ENCODE assay signal across 21 cellular contexts in genomic region chr4:70759627-70760026, GRCh38. TPM values are rescaled to one million over a fixed set of nuclear protein-coding genes. Genes with fewer than 3 reads are reported as not detected.
DNase-seq lines count a peak whose midpoint lies in the region; ATAC-seq and TF ChIP-seq lines count a peak whose summit lies in the region.
"Had no signal": no experiment of that assay in that cellular context is flagged by ENCODE, and none has a peak within 500 bp of the region (broad histone marks: within the 10 kb centered on the region; RNA-seq: fewer than 3 reads in every experiment).

No MANE protein-coding gene starts in this region.

- peaks cover 8% of the 10 kb centered on the region for H3K4me1 ChIP-seq in CD8-positive, alpha-beta memory T cell (ENCODE audit: insufficient read depth, low read length)
- H3K4me1 ChIP-seq in lower lobe of right lung: peaks cover 10% of the 10 kb centered on the region
- H3K4me1 ChIP-seq: BLaER1, colonic mucosa had no signal

- H3K36me3 Mint-ChIP-seq in CD14-positive monocyte: peaks cover 18 to 23% of the 10 kb centered on the region in 2 donors
- H3K36me3 Mint-ChIP-seq in CD8-positive, alpha-beta memory T cell: peaks cover 10 to 25% (median 17%) of the 10 kb centered on the region in 3 donors
- H3K36me3 Mint-ChIP-seq in T-helper 2 cell treated with Interferon-gamma antibody and Interleukin-4, amounts not matched to agents 5 μg/mL and 100 μg/mL, for 36 hours (ENCODE audit: low read depth): peaks cover 3% of the 10 kb centered on the region
- H3K36me3 Mint-ChIP-seq in endothelial cell (ENCODE audit: low read depth, unreplicated experiment): peaks cover 13% of the 10 kb centered on the region

- H3K4me3 ChIP-seq in CD8-positive, alpha-beta memory T cell (ENCODE audit: low read length): no peak overlapping the region
- peak overlapping the region; percentile 9 for H3K4me3 ChIP-seq in lower lobe of right lung
- H3K4me3 ChIP-seq: BLaER1, colonic mucosa, PC-9, sigmoid colon, SK-N-MC had no signal

- H3K9me3 Mint-ChIP-seq in CD14-positive monocyte: peaks cover 0 to 5% (median 0%) of the 10 kb centered on the region in 7 donors
- no peaks in the 10 kb centered on the region for H3K9me3 Mint-ChIP-seq in CD8-positive, alpha-beta memory T cell
- H3K9me3 Mint-ChIP-seq in T-helper 2 cell treated with Interferon-gamma antibody and Interleukin-4, amounts not matched to agents 5 μg/mL and 100 μg/mL, for 36 hours: no peaks in the 10 kb centered on the region
- no peaks in the 10 kb centered on the region for H3K9me3 Mint-ChIP-seq in endothelial cell (ENCODE audit: unreplicated experiment)
- H3K9me3 Mint-ChIP-seq: activated T-helper 1 cell treated with anti-CD3 and anti-CD28 coated beads, Interleukin-12 subunit alpha, Interleukin-12 subunit beta, Interleukin-2, Interleukin-4 antibody, amounts not matched to agents 30 ng/mL and 10 ng/mL and 1 ng/mL, durations not matched to agents 14 hours and 24 hours and 36 hours had no signal

- no peaks in the 10 kb centered on the region for H3K36me3 ChIP-seq in CD8-positive, alpha-beta memory T cell (ENCODE audit: insufficient read depth, low read length)
- H3K36me3 ChIP-seq in lower lobe of right lung: peaks cover 20% of the 10 kb centered on the region
- H3K36me3 ChIP-seq: colonic mucosa had no signal

- no peak overlapping the region for H3K27ac ChIP-seq in CD8-positive, alpha-beta memory T cell (ENCODE audit: low read depth, low read length)
- H3K27ac ChIP-seq in lower lobe of right lung: no peak overlapping the region
- H3K27ac ChIP-seq: BLaER1, colonic mucosa, PC-9, sigmoid colon, SK-N-MC had no signal

- no peaks in the 10 kb centered on the region for H3K27me3 Mint-ChIP-seq in CD14-positive monocyte (ENCODE audit: low read depth in 3 of 3)
- H3K27me3 Mint-ChIP-seq in CD8-positive, alpha-beta memory T cell: no peaks in the 10 kb centered on the region
- H3K27me3 Mint-ChIP-seq in T-helper 2 cell treated with Interferon-gamma antibody and Interleukin-4, amounts not matched to agents 5 μg/mL and 100 μg/mL, for 36 hours (ENCODE audit: low read depth): no peaks in the 10 kb centered on the region
- H3K27me3 Mint-ChIP-seq in endothelial cell (ENCODE audit: unreplicated experiment): no peaks in the 10 kb centered on the region

- DNase-seq in CD14-positive monocyte (ENCODE audit: low spot score) (no peak), lower lobe of right lung (no peak), endothelial cell (ENCODE audit: low spot score) (no peak)
- no peak for DNase-seq in CD8-positive, alpha-beta memory T cell
- no peak for DNase-seq in T-helper 2 cell treated with Interferon-gamma antibody and Interleukin-4, amounts not matched to agents 5 μg/mL and 100 μg/mL, for 36 hours (ENCODE audit: low spot score)
- DNase-seq: activated CD4-positive, alpha-beta T cell treated with anti-CD3 and anti-CD28 coated beads, Interleukin-2, amount 50 U/mL, for 1 hour; colonic mucosa; DMS53; head of caudate nucleus; MV-4-11; NCI-H526; PC-9; sigmoid colon; stimulated activated CD4-positive, alpha-beta T cell treated with anti-CD3 and anti-CD28 coated beads, Interleukin-4, amount 100 ng/mL, for 1 hour; stimulated activated CD8-positive, alpha-beta memory T cell treated with anti-CD3 and anti-CD28 coated beads, Interleukin-4, amount 100 ng/mL, for 48 hours had no signal

- POLR2A ChIA-PET in CD8-positive, alpha-beta memory T cell (lab: Charles Lee): interaction anchor here (0.6 kb wide), 1 partner anchor 92 kb away, joined by 10 read pairs; no protein-coding TSS in a partner anchor

- H3K27ac Mint-ChIP-seq in CD14-positive monocyte: peak overlapping the region in 1 of 7 donors; percentile 51
- peak overlapping the region in 5 of 8 donors; percentile 26 to 66 (median 48) for H3K27ac Mint-ChIP-seq in CD8-positive, alpha-beta memory T cell
- no peak overlapping the region for H3K27ac Mint-ChIP-seq in T-helper 2 cell treated with Interferon-gamma antibody and Interleukin-4, amounts not matched to agents 5 μg/mL and 100 μg/mL, for 36 hours
- H3K27ac Mint-ChIP-seq in endothelial cell (ENCODE audit: unreplicated experiment): no peak overlapping the region
- H3K27ac Mint-ChIP-seq: activated T-helper 1 cell treated with anti-CD3 and anti-CD28 coated beads, Interleukin-12 subunit alpha, Interleukin-12 subunit beta, Interleukin-2, Interleukin-4 antibody, amounts not matched to agents 30 ng/mL and 10 ng/mL and 1 ng/mL, durations not matched to agents 14 hours and 24 hours and 36 hours; mesothelial cell of epicardium had no signal

- no peaks in the 10 kb centered on the region for H3K27me3 ChIP-seq in CD8-positive, alpha-beta memory T cell (ENCODE audit: insufficient read depth, low read length, poor library complexity, severe bottlenecking)
- H3K27me3 ChIP-seq in lower lobe of right lung (ENCODE audit: low read depth): no peaks in the 10 kb centered on the region
- H3K27me3 ChIP-seq: BLaER1, colonic mucosa, sigmoid colon had no signal

- CTCF ChIA-PET in CD8-positive, alpha-beta memory T cell (lab: Charles Lee): interaction anchor here (1.0 to 1.6 kb wide), 3 partner anchors 24 to 56 kb away, joined by 4 read pairs; no protein-coding TSS in a partner anchor

- H3K9me3 ChIP-seq in CD8-positive, alpha-beta memory T cell (ENCODE audit: low read length): no peaks in the 10 kb centered on the region
- no peaks in the 10 kb centered on the region for H3K9me3 ChIP-seq in lower lobe of right lung
- H3K9me3 ChIP-seq: colonic mucosa, sigmoid colon had no signal

- ATAC-seq in lower lobe of right lung (no peak), esophagus mucosa (no peak), GM19351 (IDR thresholded peaks at IDR 0.05; ENCODE audit: unreplicated experiment) (no peak)

- peak overlapping the region; percentile 47 to 84 for H3K4me3 Mint-ChIP-seq in CD14-positive monocyte
- peak overlapping the region in 6 of 7 donors; percentile 40 to 68 (median 48) for H3K4me3 Mint-ChIP-seq in CD8-positive, alpha-beta memory T cell
- peak overlapping the region; percentile 31 for H3K4me3 Mint-ChIP-seq in T-helper 2 cell treated with Interferon-gamma antibody and Interleukin-4, amounts not matched to agents 5 μg/mL and 100 μg/mL, for 36 hours
- no peak overlapping the region for H3K4me3 Mint-ChIP-seq in endothelial cell (ENCODE audit: unreplicated experiment)
- H3K4me3 Mint-ChIP-seq: activated T-helper 1 cell treated with anti-CD3 and anti-CD28 coated beads, Interleukin-12 subunit alpha, Interleukin-12 subunit beta, Interleukin-2, Interleukin-4 antibody, amounts not matched to agents 30 ng/mL and 10 ng/mL and 1 ng/mL, durations not matched to agents 14 hours and 24 hours and 36 hours; mesothelial cell of epicardium had no signal

- H3K4me1 Mint-ChIP-seq in CD14-positive monocyte: peaks cover 24% of the 10 kb centered on the region
- H3K4me1 Mint-ChIP-seq in CD8-positive, alpha-beta memory T cell: peaks cover 12 to 23% (median 19%) of the 10 kb centered on the region in 3 donors
- peaks cover 13% of the 10 kb centered on the region for H3K4me1 Mint-ChIP-seq in T-helper 2 cell treated with Interferon-gamma antibody and Interleukin-4, amounts not matched to agents 5 μg/mL and 100 μg/mL, for 36 hours (ENCODE audit: low read depth)
- H3K4me1 Mint-ChIP-seq in endothelial cell (ENCODE audit: unreplicated experiment): no peaks in the 10 kb centered on the region

- TF ChIP-seq CTCF in CD14-positive monocyte (IDR thresholded peaks at IDR 0.05): no peak
- TF ChIP-seq CTCF in lower lobe of right lung (IDR thresholded peaks at IDR 0.05): no peak
- no peak for TF ChIP-seq CTCF in endothelial cell (IDR thresholded peaks at IDR 0.05; ENCODE audit: unreplicated experiment)

- intact Hi-C loops in CD14-positive monocyte (cut with micrococcal nuclease) (loop anchor here in 1 of 2 donors (10.0 kb wide), 1 partner anchor 55 kb away; no protein-coding TSS in a partner anchor), lower lobe of right lung (cut with DNase I) (no loop called here)

RNA-seq across cellular contexts. Expression of gene RUFY3, which starts 37.9 kb away (rescaled TPM):
- polyA plus RNA-seq in CD14-positive monocyte: 10 to 100 TPM; 11.1 to 12.5 TPM
- 10 to 100 TPM; 13.8 to 14.8 TPM for total RNA-seq in CD8-positive, alpha-beta memory T cell
- 10.4 TPM for polyA plus RNA-seq in CD8-positive, alpha-beta memory T cell
- total RNA-seq in lower lobe of right lung (92.4 TPM), esophagus mucosa (43.1 TPM), endothelial cell (ENCODE audit: unreplicated experiment) (72.6 TPM)

Comparison
In these comparisons a context has a peak if more than half of its experiments do, and no peak if none do; other contexts are left out.
1. H3K27ac Mint-ChIP-seq: peak in CD8-positive, alpha-beta memory T cell (5 of 8); none in T-helper 2 cell treated with Interferon-gamma antibody and Interleukin-4, amounts not matched to agents 5 μg/mL and 100 μg/mL, for 36 hours (single experiment) and endothelial cell (single experiment).